ENCODE assay signal across 24 cellular contexts in the genomic region with DNA sequence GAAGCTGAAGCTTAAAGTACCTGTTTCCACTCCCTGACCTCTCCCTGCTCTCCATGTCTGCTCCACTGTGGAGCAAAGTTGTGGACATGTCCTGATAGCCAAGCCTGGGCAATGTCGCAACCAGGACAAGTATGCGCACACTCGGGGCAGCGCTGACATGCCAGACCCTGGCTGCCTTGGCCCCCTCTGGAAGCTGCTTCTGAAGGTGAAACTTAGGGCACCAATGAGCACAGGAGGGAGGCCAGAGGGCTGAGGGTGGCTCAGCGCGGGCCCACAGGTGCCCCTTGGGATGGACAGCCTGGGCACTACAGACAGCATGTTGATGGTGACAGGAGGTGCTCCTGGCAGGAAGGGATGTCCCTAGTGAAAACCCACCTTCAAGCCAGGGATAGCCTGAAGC.
"Had no signal": no experiment of that assay in that cellular context is flagged by ENCODE, and none has a peak within 500 bp of the region (broad histone marks: within the 10 kb centered on the region; RNA-seq: fewer than 3 reads in every experiment).

No MANE protein-coding gene starts in this region.

- H3K4me3 ChIP-seq: MG63, SJSA1 had no signal

- ATAC-seq: activated CD8-positive, alpha-beta T cell treated with anti-CD3 and anti-CD28 coated beads for 36 hours; Panc1 had no signal

- FAIRE-seq: TTC549 had no signal

- DNase-seq: activated CD4-positive, alpha-beta T cell treated with anti-CD3 and anti-CD28 coated beads, Interleukin-2, amount 10 ng/mL, durations not matched to agents 24 days and 14 days; activated CD4-positive, alpha-beta T cell treated with anti-CD3 and anti-CD28 coated beads, Interleukin-2, amount 50 U/mL, for 4 hours; activated CD8-positive, alpha-beta T cell treated with anti-CD3 and anti-CD28 coated beads for 36 hours; activated gamma-delta T cell; activated naive CD4-positive, alpha-beta T cell treated with Interleukin-2 at 50 U/mL for 16 hours; activated naive CD8-positive, alpha-beta T cell treated with anti-CD3 and anti-CD28 coated beads, Interleukin-2, amount 10 ng/mL, durations not matched to agents 7 days and 5 days; activated T-cell treated with anti-CD3 and anti-CD28 coated beads, Interleukin-2, amount 50 U/mL, for 24 hours; amygdala; central memory CD4-positive, alpha-beta T cell; Kasumi-1; KG1; MG63; MV-4-11; NCI-H1092; NCI-H1436 treated with DMSO at 0.1 percent for 48 hours; NCI-H1694 treated with DMSO at 0.1 percent for 48 hours; NCI-H2029; NCI-H345; NCI-H524 treated with DMSO at 0.1 percent for 48 hours; SHP77 treated with DMSO at 0.1 percent for 48 hours; SK-N-SH had no signal

- H3K9ac ChIP-seq: SK-N-SH had no signal

- H3K27ac ChIP-seq: SJSA1 had no signal

- H3K27me3 ChIP-seq: MG63, SJSA1 had no signal

- H3K9me3 ChIP-seq: MG63, SJSA1, SK-N-SH had no signal

- H3K36me3 ChIP-seq: MG63, SJSA1 had no signal

- H3K4me2 ChIP-seq: SK-N-SH had no signal
